11 cellular contexts compared by ENCODE assay signal in the genomic region with DNA sequence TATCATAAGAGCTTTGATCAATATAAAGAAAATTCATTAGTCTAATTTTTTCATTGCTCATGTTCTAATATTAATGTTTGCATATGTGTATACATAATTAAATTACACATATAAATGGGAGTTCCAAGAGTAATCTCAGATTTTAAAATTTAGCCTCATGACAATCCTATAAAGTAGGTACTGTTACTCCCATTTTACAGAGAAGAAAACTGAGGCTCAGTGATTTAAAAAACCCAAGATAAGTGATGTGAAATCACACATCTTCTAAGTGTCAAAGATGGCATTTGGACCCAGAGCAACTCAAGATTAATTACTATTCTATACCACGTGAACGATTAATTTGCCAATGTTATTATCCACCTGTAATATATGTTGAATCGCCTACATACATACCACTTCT.
"Had no signal": no experiment of that assay in that cellular context is flagged by ENCODE, and none has a peak within 500 bp of the region (broad histone marks: within the 10 kb centered on the region; RNA-seq: fewer than 3 reads in every experiment).

No MANE protein-coding gene starts in this region.

- H3K36me3 ChIP-seq: HAP-1 had no signal

- H3K4me1 ChIP-seq: HAP-1 had no signal

- FAIRE-seq: H1, H54 had no signal

- DNase-seq: GOT3, H7, H9, HCEC 1CT, HFFc6 had no signal

- ATAC-seq: GM23338, HCT116 had no signal

- H3K9me3 ChIP-seq: HAP-1 had no signal

- H2AFZ ChIP-seq: GM23248, GM23338 had no signal

- H3K9ac ChIP-seq: GM23248 had no signal

- H3K27ac ChIP-seq: GM23248 had no signal

- H3K4me3 ChIP-seq: GM23248, GM23338, HAP-1 had no signal

- H3K4me2 ChIP-seq: GM23338 had no signal
